8 cellular contexts compared by ENCODE assay signal in genomic region chr11:96013459-96014213, GRCh38.
A peak's percentile ranks its signal among the peaks of the same experiment; 100 is the strongest.
DNase-seq lines count a peak whose midpoint lies in the region; ATAC-seq and TF ChIP-seq lines count a peak whose summit lies in the region.

No MANE protein-coding gene starts in this region.

- H3K4me1 ChIP-seq in CD8-positive, alpha-beta T cell (ENCODE audit: insufficient read depth, low read length), result peaks cover 55% of the 10 kb centered on the region
- no peaks in the 10 kb centered on the region for H3K4me1 ChIP-seq in uterus

- H3K4me3 Mint-ChIP-seq in CD8-positive, alpha-beta T cell, result peak overlapping the region; percentile 58
- no peak overlapping the region for H3K4me3 Mint-ChIP-seq in natural killer cell

- peaks cover 12% of the 10 kb centered on the region for H3K4me1 Mint-ChIP-seq in CD8-positive, alpha-beta T cell (ENCODE audit: low read depth)
- peaks cover 38 to 43% of the 10 kb centered on the region in 2 donors for H3K4me1 Mint-ChIP-seq in natural killer cell

- peak overlapping the region; percentile 14 for H3K4me3 ChIP-seq in CD8-positive, alpha-beta T cell (ENCODE audit: low read depth, low read length)
- H3K4me3 ChIP-seq in uterus, result no peak overlapping the region

- intact Hi-C loops in CD8-positive, alpha-beta T cell (cut with DNase I, micrococcal nuclease), result loop anchor here (1.0 to 10.0 kb wide), 9 partner anchors 51 to 379 kb away; partner anchors contain the start of genes CCDC82 (in 1 of the 2), JRKL (in 1 of the 2) and MAML2 (in 1 of the 2)
- intact Hi-C loops in natural killer cell (cut with micrococcal nuclease), result no loop called here
- intact Hi-C loops in uterus (cut with DNase I; ENCODE audit: low total_unique reads), result no loop called here

- peak; percentile 7 for ATAC-seq in CD8-positive, alpha-beta T cell
- peak; percentile 9 for ATAC-seq in HG02981 (IDR thresholded peaks at IDR 0.05; ENCODE audit: unreplicated experiment)
- peak in 1 of 3 donors; percentile 7 for ATAC-seq in natural killer cell
- no peak for ATAC-seq in HG03378 (IDR thresholded peaks at IDR 0.05; ENCODE audit: unreplicated experiment)

- H3K9me3 Mint-ChIP-seq in CD8-positive, alpha-beta T cell, result no peaks in the 10 kb centered on the region
- H3K9me3 Mint-ChIP-seq in natural killer cell, result no peaks in the 10 kb centered on the region

- H3K36me3 ChIP-seq in CD8-positive, alpha-beta T cell (ENCODE audit: insufficient read depth, low read length), result no peaks in the 10 kb centered on the region
- no peaks in the 10 kb centered on the region for H3K36me3 ChIP-seq in uterus

- CTCF ChIA-PET in CD8-positive, alpha-beta T cell (lab: Charles Lee), result interaction anchor here (0.6 to 6.2 kb wide), 8 partner anchors 25 to 328 kb away, joined by 3 to 57 read pairs (median 3); partner anchors contain the start of gene MAML2

- H3K27me3 Mint-ChIP-seq in CD8-positive, alpha-beta T cell (ENCODE audit: low read depth), result no peaks in the 10 kb centered on the region
- H3K27me3 Mint-ChIP-seq in natural killer cell (ENCODE audit: low read depth in 2 of 2), result no peaks in the 10 kb centered on the region

- no peak for TF ChIP-seq POLR2A in uterus (IDR thresholded peaks at IDR 0.05)

- H3K27ac Mint-ChIP-seq in CD8-positive, alpha-beta T cell, result peak overlapping the region; percentile 94
- H3K27ac Mint-ChIP-seq in natural killer cell, result peak overlapping the region; percentile 7 to 41

- peak overlapping the region; percentile 48 for H3K27ac ChIP-seq in CD8-positive, alpha-beta T cell (ENCODE audit: low read depth, low read length)
- no peak overlapping the region for H3K27ac ChIP-seq in uterus

- TF ChIP-seq CTCF in CD8-positive, alpha-beta T cell (IDR thresholded peaks at IDR 0.05), result no peak
- no peak for TF ChIP-seq CTCF in natural killer cell (IDR thresholded peaks at IDR 0.05)
- TF ChIP-seq CTCF in uterus (IDR thresholded peaks at IDR 0.05), result no peak

- no peaks in the 10 kb centered on the region for H3K9me3 ChIP-seq in CD8-positive, alpha-beta T cell (ENCODE audit: low read length)
- no peaks in the 10 kb centered on the region for H3K9me3 ChIP-seq in uterus

- POLR2A ChIA-PET in CD8-positive, alpha-beta T cell (lab: Charles Lee), result interaction anchor here (1.0 to 2.7 kb wide), 2 partner anchors 319 to 328 kb away, joined by 3 to 15 read pairs; partner anchors contain the start of gene MAML2

- no peaks in the 10 kb centered on the region for H3K36me3 Mint-ChIP-seq in CD8-positive, alpha-beta T cell
- no peaks in the 10 kb centered on the region for H3K36me3 Mint-ChIP-seq in natural killer cell

- no peaks in the 10 kb centered on the region for H3K27me3 ChIP-seq in CD8-positive, alpha-beta T cell (ENCODE audit: insufficient read depth, low read length)
- no peaks in the 10 kb centered on the region for H3K27me3 ChIP-seq in uterus

- peak in 4 of 7 experiments; percentile 19 to 60 (median 40) for DNase-seq in CD8-positive, alpha-beta T cell
- peak; percentile 65 for DNase-seq in activated CD8-positive, alpha-beta memory T cell treated with anti-CD3 and anti-CD28 coated beads, Interleukin-2, amount 50 U/mL, for 48 hours
- DNase-seq in natural killer cell (no peak), glomerular visceral epithelial cell (ENCODE audit: extremely low spot score) (no peak), amygdala (lab: John Stamatoyannopoulos, UW) (no peak), uterus (no peak)

Comparison
In these comparisons a context has a peak if more than half of its experiments do, and no peak if none do; other contexts are left out.
1. DNase-seq: peak in CD8-positive, alpha-beta T cell (4 of 7) and activated CD8-positive, alpha-beta memory T cell treated with anti-CD3 and anti-CD28 coated beads, Interleukin-2, amount 50 U/mL, for 48 hours (single experiment); none in natural killer cell (single experiment), glomerular visceral epithelial cell (single experiment), amygdala (0 of 56) and uterus (0 of 2).
2. intact Hi-C loops: an anchor here in CD8-positive, alpha-beta T cell (1.0 to 10.0 kb wide); none called in natural killer cell and uterus.